ENCODE assay signal across 1 cellular context in the genomic region with DNA sequence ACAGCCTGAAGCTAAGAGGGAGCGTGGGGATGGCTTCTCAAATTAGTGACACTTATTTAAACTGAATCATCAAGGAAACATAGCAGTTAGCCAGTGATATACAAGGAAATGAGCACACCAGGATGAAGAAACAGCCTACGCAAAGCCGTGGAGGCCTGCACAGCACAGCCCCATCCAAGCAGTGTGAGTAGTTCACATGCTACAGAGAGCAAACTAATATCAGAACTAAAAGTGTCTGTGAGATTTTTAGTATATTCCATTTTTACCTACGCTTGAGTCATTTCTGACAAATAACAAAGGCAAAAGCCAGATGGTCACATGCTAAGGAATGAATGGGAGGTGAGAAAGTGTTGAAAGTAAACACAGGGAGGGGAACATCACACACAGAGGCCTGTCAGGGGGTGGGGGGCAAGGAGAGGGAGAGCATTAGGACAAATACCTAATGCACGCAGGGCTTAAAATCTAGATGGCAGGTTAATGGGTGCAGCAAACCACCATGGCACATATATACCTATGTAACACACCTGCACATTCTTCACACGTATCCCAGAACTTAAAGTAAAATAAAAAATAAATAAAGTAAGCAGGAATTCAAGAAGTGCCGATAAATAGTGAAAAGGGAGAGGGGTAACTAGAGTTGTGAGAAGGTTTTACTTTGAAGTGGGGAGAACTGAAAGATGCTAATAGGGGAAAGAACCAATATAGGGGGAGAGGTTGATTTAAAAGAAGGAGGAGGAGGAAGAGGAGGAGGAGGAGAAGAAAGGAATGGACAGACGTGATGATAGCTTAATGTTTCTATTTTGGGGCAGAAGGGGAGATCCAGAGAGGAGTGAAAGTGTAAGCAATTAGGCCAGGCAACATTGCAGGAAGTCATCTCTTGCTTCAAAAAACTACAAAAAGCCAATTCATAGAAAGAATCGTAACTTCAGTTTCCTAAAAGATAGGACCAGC.
TF ChIP-seq lines count a peak whose summit lies in the region.

No MANE protein-coding gene starts in this region.

TF ChIP-seq in WTC11, 78 proteins besides CTCF, POLR2A, EP300 and RAD21 (continued from another document):
- TF ChIP-seq JAZF1 (CRISPR knock-in tag; IDR thresholded peaks at IDR 0.05), result no peak
